In the genomic region with DNA sequence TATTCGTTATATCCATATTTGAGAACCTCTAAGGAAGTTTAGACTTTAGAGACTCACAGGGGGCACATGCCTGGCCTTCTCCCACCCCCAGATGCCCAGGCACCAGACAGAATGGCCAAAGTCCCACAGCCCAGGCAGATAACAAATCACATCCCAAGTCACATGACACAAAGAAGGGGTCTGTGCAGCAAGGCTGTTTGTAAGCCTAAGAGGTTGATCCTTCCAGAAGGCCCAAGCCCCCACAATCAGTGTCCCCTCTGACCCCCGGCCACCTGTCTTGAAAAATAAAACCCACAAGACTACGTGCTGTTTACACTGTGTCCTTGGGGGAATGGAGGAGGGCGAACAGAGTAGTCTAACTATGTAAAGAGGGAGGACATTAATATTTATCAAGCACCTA, we compare ENCODE assay signal across 2 cellular contexts.
TF ChIP-seq lines count a peak whose summit lies in the region.

No MANE protein-coding gene starts in this region.

TF ChIP-seq in H1, 55 proteins besides CTCF, POLR2A, EP300 and RAD21:
- TF ChIP-seq SIRT6 (IDR thresholded peaks at IDR 0.05; ENCODE audit: low read length) (no peak), SIX5 (IDR thresholded peaks at IDR 0.05; ENCODE audit: low read depth, low read length) (no peak), SP4 (IDR thresholded peaks at IDR 0.05; ENCODE audit: low read length) (no peak), HDAC6 (IDR thresholded peaks at IDR 0.05; ENCODE audit: low read depth, low read length) (no peak)
TF ChIP-seq in H1: peak in this region for 0.

TF ChIP-seq in GM12891, 5 proteins besides CTCF, POLR2A, EP300 and RAD21:
- TF ChIP-seq POLR2AphosphoS5 (IDR thresholded peaks at IDR 0.05; ENCODE audit: low read depth, low read length) (no peak), SPI1 (IDR thresholded peaks at IDR 0.05; ENCODE audit: low read depth, low read length) (no peak), TAF1 (IDR thresholded peaks at IDR 0.05; ENCODE audit: low read depth, low read length) (no peak), PAX5 (IDR thresholded peaks at IDR 0.05; ENCODE audit: insufficient read depth, low read length, severe bottlenecking) (no peak), POU2F2 (IDR thresholded peaks at IDR 0.05; ENCODE audit: low read depth, low read length) (no peak)
TF ChIP-seq in GM12891: peak in this region for 0.
